ENCODE assay signal across 8 cellular contexts in the genomic region with DNA sequence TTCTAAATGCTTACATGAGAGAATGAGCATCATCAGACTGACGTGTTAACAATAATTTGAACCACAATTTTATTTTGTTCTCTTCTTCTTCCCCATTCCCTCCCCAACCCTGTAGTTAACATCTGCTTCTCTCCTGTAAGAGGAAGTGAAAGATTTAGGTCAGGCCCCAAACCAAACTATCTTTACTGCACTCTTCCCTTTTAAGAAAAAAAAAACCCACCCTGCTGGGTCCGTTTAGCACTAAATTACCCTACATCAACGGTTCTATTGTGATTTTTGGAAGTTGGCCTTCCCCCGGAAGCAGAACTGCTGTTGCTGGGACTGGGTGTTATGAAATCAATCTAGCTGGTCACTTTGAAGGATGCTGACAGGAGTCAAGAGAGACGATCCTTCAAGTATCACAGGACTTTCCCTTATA. TPM values are rescaled to one million over a fixed set of nuclear protein-coding genes. Genes with fewer than 3 reads are reported as not detected.
DNase-seq lines count a peak whose midpoint lies in the region; ATAC-seq and TF ChIP-seq lines count a peak whose summit lies in the region.

No MANE protein-coding gene starts in this region.

- H3K4me1 Mint-ChIP-seq in WTC11: peaks cover 13% of the 10 kb centered on the region

- H3K36me3 ChIP-seq in GM06990 (ENCODE audit: control insufficient read depth, insufficient read depth, low read length) (no peaks in the 10 kb centered on the region), brain microvascular endothelial cell (replicated peaks) (no peaks in the 10 kb centered on the region)

- no peak overlapping the region for H3K27ac Mint-ChIP-seq in WTC11
- H3K27ac Mint-ChIP-seq in activated naive CD4-positive, alpha-beta T cell treated with anti-CD3 and anti-CD28 coated beads, Interleukin-2, amount 50 U/mL, for 72 hours: no peak overlapping the region

- CTCF ChIA-PET in WTC11 (lab: Charles Lee): no interaction called here

- no peak overlapping the region for H3K4me3 Mint-ChIP-seq in WTC11

- peaks cover 25% of the 10 kb centered on the region for H3K9me3 Mint-ChIP-seq in WTC11
- no peaks in the 10 kb centered on the region for H3K9me3 Mint-ChIP-seq in activated naive CD4-positive, alpha-beta T cell treated with anti-CD3 and anti-CD28 coated beads, Interleukin-2, amount 50 U/mL, for 72 hours

- no peak overlapping the region for H3K4me3 ChIP-seq in GM06990 (replicated peaks; ENCODE audit: low read depth, low read length)
- H3K4me3 ChIP-seq in foreskin fibroblast (ENCODE audit: low read depth in 1 of 2, low read length in 2 of 2): no peak overlapping the region
- no peak overlapping the region for H3K4me3 ChIP-seq in brain microvascular endothelial cell (ENCODE audit: low read depth, low read length)

- no peaks in the 10 kb centered on the region for H3K27me3 ChIP-seq in GM06990 (replicated peaks; ENCODE audit: control insufficient read depth, insufficient read depth, low read length)
- no peaks in the 10 kb centered on the region for H3K27me3 ChIP-seq in brain microvascular endothelial cell (replicated peaks)

- peaks cover 11% of the 10 kb centered on the region for H3K36me3 Mint-ChIP-seq in WTC11
- H3K36me3 Mint-ChIP-seq in activated naive CD4-positive, alpha-beta T cell treated with anti-CD3 and anti-CD28 coated beads, Interleukin-2, amount 50 U/mL, for 72 hours: peaks cover 0 to 10% of the 10 kb centered on the region in 2 donors

- no peaks in the 10 kb centered on the region; the same call in 1 of the 2 replicates for H3K27me3 Mint-ChIP-seq in WTC11 (ENCODE audit: low read depth)

- peak; percentile 73 for ATAC-seq in GM19468 (IDR thresholded peaks at IDR 0.05; ENCODE audit: extremely low read depth, unreplicated experiment)
- ATAC-seq in HG03175 (IDR thresholded peaks at IDR 0.05; ENCODE audit: unreplicated experiment): peak; percentile 93
- peak; percentile 47 for ATAC-seq in WTC11
- no peak for ATAC-seq in activated naive CD4-positive, alpha-beta T cell treated with anti-CD3 and anti-CD28 coated beads, Interleukin-2, amount 50 U/mL, for 72 hours

- no peak overlapping the region for H3K27ac ChIP-seq in brain microvascular endothelial cell

- no peak for TF ChIP-seq CTCF in GM06990 (IDR thresholded peaks at IDR 0.05; ENCODE audit: insufficient read depth, low read length, poor library complexity, severe bottlenecking)
- no peak for TF ChIP-seq CTCF in WTC11 (IDR thresholded peaks at IDR 0.05)
- no peak for TF ChIP-seq CTCF in foreskin fibroblast (IDR thresholded peaks at IDR 0.05; ENCODE audit: low read depth, low read length)
- TF ChIP-seq CTCF in brain microvascular endothelial cell (IDR thresholded peaks at IDR 0.05; ENCODE audit: low read depth, low read length, missing control alignments): no peak

- DNase-seq in GM06990 (ENCODE audit: extremely low read depth, insufficient read length) (peak; percentile 83), WTC11 (ENCODE audit: low spot score) (no peak), foreskin fibroblast (no peak), H4 (ENCODE audit: low spot score) (no peak), brain microvascular endothelial cell (no peak)
- no peak for DNase-seq in activated naive CD4-positive, alpha-beta T cell treated with anti-CD3 and anti-CD28 coated beads, Interleukin-2, amount 50 U/mL, for 72 hours (ENCODE audit: low spot score in 2 of 2)

- in situ Hi-C loops in brain microvascular endothelial cell (cut with HindIII; ENCODE audit: low pct_ligation_motif_present, low sequenced_read_pairs): no loop called here

- POLR2A ChIA-PET in WTC11 (lab: Charles Lee): no interaction called here

TF ChIP-seq in WTC11, 78 proteins besides CTCF, POLR2A, EP300 and RAD21 (continues in another document):
- TF ChIP-seq IRF2 (CRISPR knock-in tag; IDR thresholded peaks at IDR 0.05; ENCODE audit: borderline replicate concordance, low read depth) (no peak), KAT7 (CRISPR knock-in tag; IDR thresholded peaks at IDR 0.05; ENCODE audit: borderline replicate concordance) (no peak), NR2C2 (CRISPR knock-in tag; IDR thresholded peaks at IDR 0.05) (no peak), PRRX2 (CRISPR knock-in tag; IDR thresholded peaks at IDR 0.05) (no peak), ZNF121 (CRISPR knock-in tag; IDR thresholded peaks at IDR 0.05) (no peak), CBFB (CRISPR knock-in tag; IDR thresholded peaks at IDR 0.05; ENCODE audit: low read depth) (no peak), SOX15 (CRISPR knock-in tag; IDR thresholded peaks at IDR 0.05) (no peak), JUN (CRISPR knock-in tag; IDR thresholded peaks at IDR 0.05) (no peak), SP1 (CRISPR knock-in tag; conservative IDR thresholded peaks at IDR 0.05) (no peak), ZNF671 (CRISPR knock-in tag; IDR thresholded peaks at IDR 0.05) (no peak), MXD4 (CRISPR knock-in tag; IDR thresholded peaks at IDR 0.05; ENCODE audit: borderline replicate concordance) (no peak), NR3C1 (CRISPR knock-in tag; conservative IDR thresholded peaks at IDR 0.05; ENCODE audit: low read depth) (no peak), ATF3 (CRISPR knock-in tag; conservative IDR thresholded peaks at IDR 0.05) (no peak), ATF6 (CRISPR knock-in tag; IDR thresholded peaks at IDR 0.05) (no peak), NFYB (CRISPR knock-in tag; conservative IDR thresholded peaks at IDR 0.05; ENCODE audit: low read depth) (no peak)
- TF ChIP-seq, protein P1, sequence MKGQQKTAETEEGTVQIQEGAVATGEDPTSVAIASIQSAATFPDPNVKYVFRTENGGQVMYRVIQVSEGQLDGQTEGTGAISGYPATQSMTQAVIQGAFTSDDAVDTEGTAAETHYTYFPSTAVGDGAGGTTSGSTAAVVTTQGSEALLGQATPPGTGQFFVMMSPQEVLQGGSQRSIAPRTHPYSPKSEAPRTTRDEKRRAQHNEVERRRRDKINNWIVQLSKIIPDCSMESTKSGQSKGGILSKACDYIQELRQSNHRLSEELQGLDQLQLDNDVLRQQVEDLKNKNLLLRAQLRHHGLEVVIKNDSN (CRISPR knock-in tag; IDR thresholded peaks at IDR 0.05): no peak
- TF ChIP-seq, protein P2, sequence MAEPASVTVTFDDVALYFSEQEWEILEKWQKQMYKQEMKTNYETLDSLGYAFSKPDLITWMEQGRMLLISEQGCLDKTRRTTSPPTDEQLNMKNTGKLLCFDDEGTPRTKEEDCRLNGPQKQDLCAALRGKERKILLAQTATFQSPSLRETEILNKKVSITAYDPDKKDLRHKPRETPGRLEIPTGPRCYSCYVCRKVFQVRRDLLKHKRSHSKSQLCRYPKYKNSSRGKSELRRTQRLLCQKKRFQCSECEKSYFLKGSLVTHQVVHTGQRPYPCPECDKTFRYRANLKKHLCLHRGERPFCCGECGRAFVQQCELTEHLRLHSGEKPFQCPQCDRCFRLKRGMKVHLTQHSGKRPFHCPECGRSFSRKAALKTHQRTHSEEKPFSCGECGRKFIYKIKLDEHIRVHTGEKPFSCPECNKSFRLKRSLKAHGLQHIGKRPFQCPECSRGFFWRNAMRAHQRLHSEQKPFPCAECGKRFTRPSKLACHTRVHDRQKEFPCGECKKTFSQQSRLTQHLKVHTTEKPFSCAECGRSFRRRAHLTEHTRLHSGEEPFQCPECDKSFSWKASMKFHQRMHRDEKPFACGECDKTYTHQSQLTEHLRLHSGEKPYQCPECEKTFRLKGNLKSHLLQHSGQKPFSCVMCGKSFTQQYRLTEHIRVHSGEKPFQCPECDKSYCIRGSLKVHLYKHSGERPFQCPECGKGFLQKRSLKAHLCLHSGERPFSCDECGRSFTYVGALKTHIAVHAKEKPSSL (CRISPR knock-in tag; conservative IDR thresholded peaks at IDR 0.05): no peak
- TF ChIP-seq, protein P3, sequence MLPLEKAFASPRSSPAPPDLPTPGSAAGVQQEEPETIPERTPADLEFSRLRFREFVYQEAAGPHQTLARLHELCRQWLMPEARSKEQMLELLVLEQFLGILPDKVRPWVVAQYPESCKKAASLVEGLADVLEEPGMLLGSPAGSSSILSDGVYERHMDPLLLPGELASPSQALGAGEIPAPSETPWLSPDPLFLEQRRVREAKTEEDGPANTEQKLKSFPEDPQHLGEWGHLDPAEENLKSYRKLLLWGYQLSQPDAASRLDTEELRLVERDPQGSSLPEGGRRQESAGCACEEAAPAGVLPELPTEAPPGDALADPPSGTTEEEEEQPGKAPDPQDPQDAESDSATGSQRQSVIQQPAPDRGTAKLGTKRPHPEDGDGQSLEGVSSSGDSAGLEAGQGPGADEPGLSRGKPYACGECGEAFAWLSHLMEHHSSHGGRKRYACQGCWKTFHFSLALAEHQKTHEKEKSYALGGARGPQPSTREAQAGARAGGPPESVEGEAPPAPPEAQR (CRISPR knock-in tag; IDR thresholded peaks at IDR 0.05): no peak

RNA-seq across cellular contexts. Expression of gene NFKBIZ, which starts 49.4 kb away (rescaled TPM):
- total RNA-seq in WTC11 (2021): 15.1 to 17.9 TPM (median 16.9 TPM) in 3 replicates
- 10 to 100 TPM; 57.3 to 62.6 TPM for total RNA-seq in activated naive CD4-positive, alpha-beta T cell treated with anti-CD3 and anti-CD28 coated beads, Interleukin-2, amount 50 U/mL, for 72 hours
- total RNA-seq in H4 (2014; rRNA removed; shearing (Covaris generic)): 0.81 and 8.0 TPM in 2 replicates

Comparison
In these comparisons a context has a peak if more than half of its experiments do, and no peak if none do; other contexts are left out.
1. ATAC-seq: peak in GM19468 (single experiment), HG03175 (single experiment) and WTC11 (single experiment); none in activated naive CD4-positive, alpha-beta T cell treated with anti-CD3 and anti-CD28 coated beads, Interleukin-2, amount 50 U/mL, for 72 hours (0 of 2).